Comparison of ENCODE assay signal across 8 cellular contexts in the genomic region with DNA sequence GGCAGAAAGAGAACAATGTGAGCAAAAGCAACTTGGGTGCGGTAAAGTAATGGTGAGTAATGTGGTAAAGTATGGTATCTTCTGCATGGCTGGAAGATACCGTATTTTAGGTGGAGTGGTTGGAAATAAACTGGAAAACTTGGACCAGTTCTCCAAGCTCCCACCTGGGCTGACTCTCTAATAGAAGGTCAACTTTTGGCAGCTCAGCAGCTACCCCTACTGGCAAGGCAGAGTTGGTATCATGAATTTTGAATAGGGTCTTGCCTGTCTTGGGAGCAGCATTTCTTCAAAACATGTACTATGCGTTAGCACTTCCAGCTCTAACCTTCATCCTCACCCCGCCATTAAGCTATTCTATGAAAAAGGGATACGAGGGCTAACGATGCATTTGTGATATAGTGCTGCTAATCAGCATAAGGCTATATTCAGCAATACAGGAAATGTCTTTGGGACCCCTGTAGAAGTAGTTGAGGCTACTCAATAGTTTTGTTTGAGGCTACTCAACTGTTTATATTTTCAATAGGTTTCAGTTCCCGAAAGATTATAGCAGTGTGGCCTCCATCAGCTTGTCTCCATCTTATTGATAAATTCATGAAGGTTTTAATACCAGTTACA.
DNase-seq lines count a peak whose midpoint lies in the region; ATAC-seq and TF ChIP-seq lines count a peak whose summit lies in the region.

No MANE protein-coding gene starts in this region.

- DNase-seq in Right ventricle myocardium inferior (ENCODE audit: missing footprints) (no peak), cardiac septum (ENCODE audit: low spot score) (no peak), NCI-H526 (lab: John Stamatoyannopoulos, UW) (peak; percentile 47 to 69), body of pancreas (peak; percentile 52 to 61 (median 56)), islet precursor cell (peak; percentile 90), thyroid gland (peak; percentile 4 to 27)
- DNase-seq in stimulated activated naive CD4-positive, alpha-beta T cell (lab: John Stamatoyannopoulos, UW) = no peak

- TF ChIP-seq CTCF in body of pancreas (IDR thresholded peaks at IDR 0.05) (peak; percentile 50 to 78 (median 70)), thyroid gland (IDR thresholded peaks at IDR 0.05) (peak in 4 of 6 experiments; percentile 31 to 61 (median 51))

- H3K36me3 ChIP-seq in body of pancreas (replicated peaks in 1 of 2; ENCODE audit: insufficient read depth in 1 of 2, low read depth in 2 of 2) (no peaks in the 10 kb centered on the region), thyroid gland (no peaks in the 10 kb centered on the region)

- H3K27ac ChIP-seq in body of pancreas = no peak overlapping the region
- H3K27ac ChIP-seq in thyroid gland = no peak overlapping the region

- H3K4me1 ChIP-seq in body of pancreas = no peaks in the 10 kb centered on the region
- no peaks in the 10 kb centered on the region for H3K4me1 ChIP-seq in thyroid gland

- H3K9me3 ChIP-seq in body of pancreas = no peaks in the 10 kb centered on the region
- H3K9me3 ChIP-seq in thyroid gland = no peaks in the 10 kb centered on the region

- peak; percentile 16 for ATAC-seq in Right ventricle myocardium inferior
- peak; percentile 76 for ATAC-seq in HG03159 (IDR thresholded peaks at IDR 0.05; ENCODE audit: unreplicated experiment)
- ATAC-seq in body of pancreas = peak; percentile 63

- WGBS in body of pancreas, 2 donors = 21 to 23% methylated on average over 7 of the region's 7 CpGs
- 44 to 54% methylated on average over 7 of the region's 7 CpGs for WGBS in thyroid gland, 2 donors

- H3K27me3 ChIP-seq in body of pancreas (no peaks in the 10 kb centered on the region), thyroid gland (no peaks in the 10 kb centered on the region)

- TF ChIP-seq POLR2A in body of pancreas (IDR thresholded peaks at IDR 0.05) (no peak), thyroid gland (IDR thresholded peaks at IDR 0.05) (no peak)

- H3K4me3 ChIP-seq in body of pancreas (no peak overlapping the region), thyroid gland (replicated peaks in 1 of 3) (no peak overlapping the region)

- intact Hi-C loops in Right ventricle myocardium inferior (cut with DNase I) = loop anchor here (10.0 kb wide), 2 partner anchors 698 to 1138 kb away; no protein-coding TSS in a partner anchor
- intact Hi-C loops in cardiac septum (cut with DNase I) = loop anchor here (5.0 to 10.0 kb wide), 3 partner anchors 100 to 1138 kb away; no protein-coding TSS in a partner anchor
- intact Hi-C loops in body of pancreas (cut with DNase I) = no loop called here
- intact Hi-C loops in thyroid gland (cut with DNase I) = no loop called here

Comparison
In these comparisons a context has a peak if more than half of its experiments do, and no peak if none do; other contexts are left out.
1. ATAC-seq: peak in every context shown above with its lines; median percentile 76 in HG03159; 63 in body of pancreas; 16 in Right ventricle myocardium inferior.
2. DNase-seq: peak in NCI-H526 (2 of 2), body of pancreas (4 of 4), islet precursor cell (single experiment) and thyroid gland (2 of 2); none in Right ventricle myocardium inferior (single experiment), cardiac septum (single experiment) and stimulated activated naive CD4-positive, alpha-beta T cell (0 of 6).
3. intact Hi-C loops: an anchor here in Right ventricle myocardium inferior (10.0 kb wide) and cardiac septum (5.0 to 10.0 kb wide); none called in body of pancreas and thyroid gland.